In genomic region chr3:184562146-184562861, GRCh38 we compare ENCODE assay signal across 8 cellular contexts. TPM values are rescaled to one million over a fixed set of nuclear protein-coding genes. Genes with fewer than 3 reads are reported as not detected.
DNase-seq lines count a peak whose midpoint lies in the region; ATAC-seq and TF ChIP-seq lines count a peak whose summit lies in the region.

No MANE protein-coding gene starts in this region.

- no peaks in the 10 kb centered on the region for H3K36me3 ChIP-seq in right lobe of liver
- no peaks in the 10 kb centered on the region for H3K36me3 ChIP-seq in testis (ENCODE audit: low read depth, missing control alignments)

- H3K27ac Mint-ChIP-seq in MCF 10A (ENCODE audit: low read depth, unreplicated experiment): no peak overlapping the region

- CTCF ChIA-PET in MCF 10A (lab: Yijun Ruan, JAX): interaction anchor here (0.6 to 3.1 kb wide), 17 partner anchors 12 to 248 kb away, joined by 3 to 38 read pairs (median 6); no protein-coding TSS in a partner anchor

- H3K9me3 ChIP-seq in right lobe of liver (no peaks in the 10 kb centered on the region), testis (no peaks in the 10 kb centered on the region)

- TF ChIP-seq POLR2A in right lobe of liver (IDR thresholded peaks at IDR 0.05) (no peak), testis (IDR thresholded peaks at IDR 0.05) (no peak)

- H3K4me1 Mint-ChIP-seq in MCF 10A (ENCODE audit: insufficient read depth, unreplicated experiment): peaks cover 48% of the 10 kb centered on the region

- TF ChIP-seq CTCF in MCF 10A (IDR thresholded peaks at IDR 0.05; ENCODE audit: unreplicated experiment): no peak
- no peak for TF ChIP-seq CTCF in right lobe of liver (IDR thresholded peaks at IDR 0.05)
- no peak for TF ChIP-seq CTCF in testis (IDR thresholded peaks at IDR 0.05)

- BruUV-seq in MCF 10A (replicated peaks; lab: Mats Ljungman, UMichigan): no TSS peak

- WGBS in right lobe of liver (ENCODE audit: insufficient coverage, low coverage, low lambda C conversion rate, missing lambda C conversion rate): 19% methylated on average over 12 of the region's 84 CpGs
- 6% methylated on average over 51 of the region's 84 CpGs; no CpG with 5 or more reads in 1 of the 2 donors for WGBS in testis, 2 donors

- H3K4me1 ChIP-seq in right lobe of liver (peaks cover 0 to 16% (median 4%) of the 10 kb centered on the region in 4 donors), testis (peaks cover 21% of the 10 kb centered on the region)

- peak in 3 of 4 donors; percentile 1 to 13 (median 9) for ATAC-seq in right lobe of liver

- POLR2A ChIA-PET in MCF 10A (lab: Yijun Ruan, JAX): interaction anchor here (0.8 to 3.3 kb wide), 26 partner anchors 12 to 251 kb away, joined by 3 to 85 read pairs (median 4); no protein-coding TSS in a partner anchor

- intact Hi-C loops in MCF 10A (cut with micrococcal nuclease): no loop called here
- intact Hi-C loops in right lobe of liver (cut with DNase I): no loop called here
- intact Hi-C loops in testis (cut with DNase I; ENCODE audit: low total_unique reads): no loop called here
- intact Hi-C loops in posterior vena cava (cut with DNase I): no loop called here

- peak overlapping the region; percentile 83 for H3K4me3 Mint-ChIP-seq in MCF 10A (ENCODE audit: unreplicated experiment)

- H3K27me3 ChIP-seq in right lobe of liver: no peaks in the 10 kb centered on the region
- H3K27me3 ChIP-seq in testis: no peaks in the 10 kb centered on the region

- H3K4me3 ChIP-seq in right lobe of liver (peak overlapping the region; percentile 39 to 49 (median 47)), testis (peak overlapping the region; percentile 66 to 73)

- H3K36me3 Mint-ChIP-seq in MCF 10A (ENCODE audit: insufficient read depth, unreplicated experiment): no peaks in the 10 kb centered on the region

- H3K27ac ChIP-seq in right lobe of liver: no peak overlapping the region
- H3K27ac ChIP-seq in testis: peak overlapping the region; percentile 39 to 60

- no peaks in the 10 kb centered on the region for H3K27me3 Mint-ChIP-seq in MCF 10A (ENCODE audit: insufficient read depth, unreplicated experiment)

- H3K9me3 Mint-ChIP-seq in MCF 10A (ENCODE audit: unreplicated experiment): no peaks in the 10 kb centered on the region

- DNase-seq in NCI-H748 (lab: John Stamatoyannopoulos, UW; ENCODE audit: unreplicated experiment) (peak; percentile 31), NCI-H748 treated with DMSO at 0.1 percent for 48 hours (lab: John Stamatoyannopoulos, UW) (no peak), MCF 10A (ENCODE audit: unreplicated experiment) (no peak), right lobe of liver (no peak), testis (no peak), NCI-H1048 (lab: John Stamatoyannopoulos, UW) (no peak), posterior vena cava (ENCODE audit: low spot score) (no peak), putamen (ENCODE audit: low spot score) (no peak)

RNA-seq across cellular contexts. Expression of gene EPHB3, which starts 0.7 kb away (rescaled TPM):
- total RNA-seq in MCF 10A (2022) (4.0 and 5.4 TPM in 2 replicates), right lobe of liver (under 1 TPM; 0.12 to 0.71 (median 0.37) TPM), testis (1 to 10 TPM; 2.0 to 2.3 TPM), posterior vena cava (10 to 100 TPM in 1 of 2 donors, 1 to 10 TPM in 1; 6.9 to 10.8 TPM)
- 2.6 TPM for polyA plus RNA-seq in testis (ENCODE audit: insufficient read depth, low read depth, low replicate concordance)

Comparison
In these comparisons a context has a peak if more than half of its experiments do, and no peak if none do; other contexts are left out.
1. H3K27ac ChIP-seq: peak in testis (2 of 2); none in right lobe of liver (0 of 3).